Comparison of ENCODE assay signal across 17 cellular contexts in genomic region chr1:199310701-199311100, GRCh38.
DNase-seq lines count a peak whose midpoint lies in the region; ATAC-seq, FAIRE-seq and TF ChIP-seq lines count a peak whose summit lies in the region.
"Had no signal": no experiment of that assay in that cellular context is flagged by ENCODE, and none has a peak within 500 bp of the region (broad histone marks: within the 10 kb centered on the region; RNA-seq: fewer than 3 reads in every experiment).

No MANE protein-coding gene starts in this region.

- no peak overlapping the region for H2BK15ac ChIP-seq in mesendoderm (replicated peaks; ENCODE audit: low read depth)

- no peak overlapping the region for H3K4me2 ChIP-seq in mesendoderm (ENCODE audit: low read length)

- H3K27ac ChIP-seq in HUES48 (ENCODE audit: low read depth, low read length) (peak overlapping the region; percentile 74), mesendoderm (ENCODE audit: low read depth, low read length) (no peak overlapping the region), dorsolateral prefrontal cortex (no peak overlapping the region)
- H3K27ac ChIP-seq: SK-N-MC had no signal

- H3K9me3 ChIP-seq in HUES48 (ENCODE audit: control insufficient read depth, insufficient read depth, low read length): no peaks in the 10 kb centered on the region

- POLR2A ChIA-PET in WTC11 (lab: Charles Lee): no interaction called here

- no peak for FAIRE-seq in urothelium cell line (lab: Jason Lieb, UNC)
- FAIRE-seq: K562 had no signal

- H3K18ac ChIP-seq in mesendoderm (ENCODE audit: low read length): no peak overlapping the region

- no peak overlapping the region for H3K4ac ChIP-seq in mesendoderm (ENCODE audit: low read depth, low read length)

- H3K4me3 ChIP-seq in HUES48 (ENCODE audit: low read depth, low read length): no peak overlapping the region
- H3K4me3 ChIP-seq in mesendoderm (ENCODE audit: low read length): no peak overlapping the region
- H3K4me3 ChIP-seq in dorsolateral prefrontal cortex: no peak overlapping the region
- H3K4me3 ChIP-seq: K562 had no signal

- no peak overlapping the region for H2AK5ac ChIP-seq in mesendoderm (ENCODE audit: low read length)

- H3K27me3 ChIP-seq in HUES48 (ENCODE audit: control insufficient read depth, insufficient read depth, low read length) (no peaks in the 10 kb centered on the region), mesendoderm (ENCODE audit: insufficient read depth, low read length, poor library complexity) (no peaks in the 10 kb centered on the region), dorsolateral prefrontal cortex (no peaks in the 10 kb centered on the region)

- no peak overlapping the region for H3K9ac ChIP-seq in HUES48 (ENCODE audit: low read depth, low read length)
- no peak overlapping the region for H3K9ac ChIP-seq in mesendoderm (ENCODE audit: low read length)

- H3K9me3 Mint-ChIP-seq in WTC11: no peaks in the 10 kb centered on the region

- H3K79me1 ChIP-seq in mesendoderm (ENCODE audit: low read length): no peaks in the 10 kb centered on the region

- CTCF ChIA-PET in WTC11 (lab: Charles Lee): no interaction called here

- intact Hi-C loops in dorsolateral prefrontal cortex (cut with DNase I): no loop called here

- peaks cover 50% of the 10 kb centered on the region for H3K4me1 Mint-ChIP-seq in WTC11

- H3K36me3 Mint-ChIP-seq in WTC11: no peaks in the 10 kb centered on the region

- no peak for DNase-seq in WTC11 (ENCODE audit: low spot score)
- peak; percentile 51 for DNase-seq in mesendoderm
- DNase-seq in urothelium cell line (ENCODE audit: low spot score): no peak
- DNase-seq in amygdala (lab: John Stamatoyannopoulos, UW): no peak
- DNase-seq in dorsolateral prefrontal cortex: no peak
- DNase-seq: ACHN; C1 segment of cervical spinal cord; DMS79 treated with DMSO at 0.1 percent for 48 hours; HCEC 1CT; NCI-H1105 treated with DMSO at 0.1 percent for 48 hours; NCI-H1694 treated with DMSO at 0.1 percent for 48 hours; NK-92 treated with Interleukin-12 subunit alpha and Interleukin-12 subunit beta, amount 100 ng/mL, for 24 hours; SHP77 had no signal

- no peak overlapping the region for H2BK5ac ChIP-seq in mesendoderm (ENCODE audit: low read length)

- peaks cover 36% of the 10 kb centered on the region for H3K4me1 ChIP-seq in HUES48 (ENCODE audit: control insufficient read depth, insufficient read depth, low read length)
- H3K4me1 ChIP-seq in mesendoderm (ENCODE audit: control insufficient read depth, low read depth, low read length): no peaks in the 10 kb centered on the region

- no peak overlapping the region for H4K8ac ChIP-seq in mesendoderm (ENCODE audit: low read depth, low read length)

- H3K27me3 Mint-ChIP-seq in WTC11 (ENCODE audit: low read depth): no peaks in the 10 kb centered on the region

- no peaks in the 10 kb centered on the region for H3K79me2 ChIP-seq in mesendoderm (ENCODE audit: control insufficient read depth, insufficient read depth, low read length)

- H3K36me3 ChIP-seq in HUES48 (ENCODE audit: control insufficient read depth, insufficient read depth, low read length) (no peaks in the 10 kb centered on the region), mesendoderm (ENCODE audit: control insufficient read depth, insufficient read depth, low read length) (no peaks in the 10 kb centered on the region)

- H3K56ac ChIP-seq in mesendoderm (ENCODE audit: low read length): no peak overlapping the region

- H2BK120ac ChIP-seq in mesendoderm (ENCODE audit: low read depth, low read length): no peak overlapping the region

- no peak for TF ChIP-seq CTCF in WTC11 (IDR thresholded peaks at IDR 0.05)
- no peak for TF ChIP-seq CTCF in dorsolateral prefrontal cortex (IDR thresholded peaks at IDR 0.05 in 54 of 56, conservative IDR thresholded peaks at IDR 0.05 in 2 of 56; ENCODE audit: low read depth in 1 of 56, partially characterized antibody in 56 of 56)

- ATAC-seq in WTC11 (peak; percentile 68), GM19467 (IDR thresholded peaks at IDR 0.05; ENCODE audit: unreplicated experiment) (no peak)
- ATAC-seq: K562 had no signal

- H4K5ac ChIP-seq in mesendoderm (ENCODE audit: low read length): no peak overlapping the region

- H3K4me3 Mint-ChIP-seq in WTC11: no peak overlapping the region

- H3K27ac Mint-ChIP-seq in WTC11: peak overlapping the region; percentile 71; the same call in 1 of the 2 replicates

- WGBS in mesendoderm (ENCODE audit: extremely low coverage, insufficient coverage, low lambda C conversion rate): no CpG with 5 or more reads among the region's 2 CpGs

- no peak overlapping the region for H3K23ac ChIP-seq in mesendoderm (ENCODE audit: low read length)

TF ChIP-seq in WTC11, 78 proteins besides CTCF, POLR2A, EP300 and RAD21:
- TF ChIP-seq ZNF138 (CRISPR knock-in tag; conservative IDR thresholded peaks at IDR 0.05) (no peak), SMAD3 (CRISPR knock-in tag; IDR thresholded peaks at IDR 0.05; ENCODE audit: borderline replicate concordance) (no peak), USF2 (CRISPR knock-in tag; IDR thresholded peaks at IDR 0.05) (no peak), NR2C2 (CRISPR knock-in tag; IDR thresholded peaks at IDR 0.05) (no peak), FOXK1 (CRISPR knock-in tag; IDR thresholded peaks at IDR 0.05) (no peak), CDX4 (CRISPR knock-in tag; IDR thresholded peaks at IDR 0.05; ENCODE audit: borderline replicate concordance) (no peak), ZNF671 (CRISPR knock-in tag; IDR thresholded peaks at IDR 0.05) (no peak), MLX (CRISPR knock-in tag; IDR thresholded peaks at IDR 0.05) (no peak), ZNF416 (CRISPR knock-in tag; IDR thresholded peaks at IDR 0.05) (no peak), ZNF281 (CRISPR knock-in tag; IDR thresholded peaks at IDR 0.05) (no peak), TCF7 (CRISPR knock-in tag; IDR thresholded peaks at IDR 0.05; ENCODE audit: low read depth) (no peak), GTF2I (CRISPR knock-in tag; conservative IDR thresholded peaks at IDR 0.05) (no peak)
TF ChIP-seq in WTC11: peak in this region for 0.
